10 cellular contexts compared by ENCODE assay signal in genomic region chr9:128190013-128190412, GRCh38. TPM values are rescaled to one million over a fixed set of nuclear protein-coding genes. Genes with fewer than 3 reads are reported as not detected.
A peak's percentile ranks its signal among the peaks of the same experiment; 100 is the strongest.
DNase-seq lines count a peak whose midpoint lies in the region; ATAC-seq and TF ChIP-seq lines count a peak whose summit lies in the region.
"Had no signal": no experiment of that assay in that cellular context is flagged by ENCODE, and none has a peak within 500 bp of the region (broad histone marks: within the 10 kb centered on the region; RNA-seq: fewer than 3 reads in every experiment).

No MANE protein-coding gene starts in this region.

- H3K9me3 ChIP-seq in SK-N-SH (no peaks in the 10 kb centered on the region), NT2/D1 (ENCODE audit: insufficient read depth, low read length) (no peaks in the 10 kb centered on the region)
- H3K9me3 ChIP-seq: Peyer's patch had no signal

- no peaks in the 10 kb centered on the region for H3K27me3 Mint-ChIP-seq in progenitor cell of endocrine pancreas

- H4K20me1 ChIP-seq in SK-N-SH (ENCODE audit: insufficient read depth), result no peaks in the 10 kb centered on the region

- H2AFZ ChIP-seq in SK-N-SH (ENCODE audit: low read depth), result no peak overlapping the region

- H3K9me3 Mint-ChIP-seq in progenitor cell of endocrine pancreas (ENCODE audit: low read depth), result no peaks in the 10 kb centered on the region

- H3K4me3 ChIP-seq in SK-N-SH (ENCODE audit: low read depth in 2 of 2, low read length in 1 of 2) (peak overlapping the region in 1 of 2 experiments; percentile 94; a peak in 2 of 4 replicates), NT2/D1 (ENCODE audit: insufficient read length, low read depth) (no peak overlapping the region), choroid plexus epithelial cell (ENCODE audit: low read depth, low read length) (peak overlapping the region; percentile 14)

- WGBS in SK-N-SH (ENCODE audit: low lambda C conversion rate), result 100% methylated on average over 1 of the region's 2 CpGs

- no peak overlapping the region for H3K27ac Mint-ChIP-seq in progenitor cell of endocrine pancreas

- H3K4me1 ChIP-seq in SK-N-SH (ENCODE audit: control insufficient read depth in 1 of 2, insufficient read depth in 2 of 2, low read depth in 1 of 2, low read length in 1 of 2) (peaks cover 5 to 11% of the 10 kb centered on the region in 2 experiments; a peak in 2 of 4 replicates), NT2/D1 (ENCODE audit: insufficient read depth, insufficient read length) (peaks cover 14% of the 10 kb centered on the region)

- peaks cover 36% of the 10 kb centered on the region for H3K79me2 ChIP-seq in SK-N-SH (ENCODE audit: insufficient read depth)

- TF ChIP-seq EP300 in SK-N-SH (IDR thresholded peaks at IDR 0.05; ENCODE audit: borderline replicate concordance in 1 of 2, low read depth in 1 of 2, low read length in 1 of 2), result no peak

- peak overlapping the region; percentile 96 for H3K4me3 Mint-ChIP-seq in progenitor cell of endocrine pancreas (ENCODE audit: low read depth)

- H3K27ac ChIP-seq in SK-N-SH (ENCODE audit: low read depth in 2 of 2, low read length in 1 of 2), result no peak overlapping the region

- peaks cover 14% of the 10 kb centered on the region for H3K36me3 Mint-ChIP-seq in progenitor cell of endocrine pancreas (ENCODE audit: insufficient read depth)

- H3K9ac ChIP-seq in SK-N-SH (peak overlapping the region; percentile 96; the same call in 1 of the 2 replicates), NT2/D1 (ENCODE audit: insufficient read length, low read depth) (peak overlapping the region; percentile 95)

- peak overlapping the region; percentile 89 for H3K4me2 ChIP-seq in SK-N-SH

- no peak for TF ChIP-seq RAD21 in SK-N-SH (IDR thresholded peaks at IDR 0.05; ENCODE audit: low read length)

- no peaks in the 10 kb centered on the region for H3K27me3 ChIP-seq in SK-N-SH (ENCODE audit: insufficient read depth)
- H3K27me3 ChIP-seq in NT2/D1 (ENCODE audit: insufficient read depth, insufficient read length), result no peaks in the 10 kb centered on the region
- H3K27me3 ChIP-seq: Peyer's patch had no signal

- DNase-seq in SK-N-SH (no peak), NT2/D1 (ENCODE audit: low read depth, low spot score) (no peak), choroid plexus epithelial cell (ENCODE audit: low read depth) (no peak), progenitor cell of endocrine pancreas (ENCODE audit: low spot score, unreplicated experiment) (no peak), SK-N-DZ (ENCODE audit: low spot score) (no peak), NCI-H446 treated with DMSO at 0.1 percent for 48 hours (lab: John Stamatoyannopoulos, UW) (no peak)
- DNase-seq: Peyer's patch had no signal

- CTCF ChIA-PET in SK-N-SH (lab: Yijun Ruan, JAX), result interaction anchor here (0.7 to 3.4 kb wide), 13 partner anchors 9 to 319 kb away, joined by 3 to 18 read pairs (median 4); partner anchors contain the start of genes BBLN and DNM1

- POLR2A ChIA-PET in SK-N-SH (lab: Yijun Ruan, JAX), result interaction anchor here (1.1 to 1.6 kb wide), 2 partner anchors 11 to 55 kb away, joined by 3 to 5 read pairs; no protein-coding TSS in a partner anchor

- H3K4me1 Mint-ChIP-seq in progenitor cell of endocrine pancreas (ENCODE audit: low read depth), result peaks cover 6% of the 10 kb centered on the region

- H3F3A ChIP-seq in SK-N-SH (replicated peaks; ENCODE audit: insufficient read depth), result peaks cover 11% of the 10 kb centered on the region

- no peaks in the 10 kb centered on the region for H3K9me2 ChIP-seq in SK-N-SH

- H3K36me3 ChIP-seq in SK-N-SH (replicated peaks in 1 of 2; ENCODE audit: control insufficient read depth in 1 of 2, insufficient read depth in 2 of 2, low read length in 1 of 2) (peaks cover 13 to 32% of the 10 kb centered on the region in 2 experiments), NT2/D1 (ENCODE audit: insufficient read depth, insufficient read length, low read length) (peaks cover 51% of the 10 kb centered on the region)

- TF ChIP-seq CTCF in SK-N-SH (IDR thresholded peaks at IDR 0.05) (no peak), choroid plexus epithelial cell (conservative IDR thresholded peaks at IDR 0.05; ENCODE audit: low read depth, low read length) (peak; percentile 14), progenitor cell of endocrine pancreas (IDR thresholded peaks at IDR 0.05; ENCODE audit: unreplicated experiment) (no peak)

- ATAC-seq in SK-N-SH treated with all-trans-retinoic acid at 6 μM for 48 hours, result no peak
- no peak for ATAC-seq in HG02623 (IDR thresholded peaks at IDR 0.05; ENCODE audit: unreplicated experiment)

TF ChIP-seq in SK-N-SH, 30 proteins besides CTCF, POLR2A, EP300 and RAD21 (continues in another document):
- TF ChIP-seq TCF12 (IDR thresholded peaks at IDR 0.05) (no peak), MEF2A (IDR thresholded peaks at IDR 0.05; ENCODE audit: borderline replicate concordance, low read depth) (no peak), NRF1 (IDR thresholded peaks at IDR 0.05; ENCODE audit: low read depth, low read length) (no peak), FOXJ3 (CRISPR knock-in tag; IDR thresholded peaks at IDR 0.05) (no peak), POLR2AphosphoS5 (IDR thresholded peaks at IDR 0.05; ENCODE audit: low read depth, low read length) (no peak), RCOR1 (IDR thresholded peaks at IDR 0.05; ENCODE audit: low read length) (no peak), SMC3 (IDR thresholded peaks at IDR 0.05; ENCODE audit: low read depth, low read length) (no peak), USF1 (IDR thresholded peaks at IDR 0.05; ENCODE audit: borderline replicate concordance, low read depth) (no peak), MAX (IDR thresholded peaks at IDR 0.05; ENCODE audit: low read depth) (no peak), SIN3A (IDR thresholded peaks at IDR 0.05; ENCODE audit: borderline replicate concordance, low read depth, low read length) (no peak)

TF ChIP-seq in SK-N-SH treated with all-trans-retinoic acid at 6 μM for 48 hours, 23 proteins besides CTCF, POLR2A, EP300 and RAD21 (continues in another document):
- TF ChIP-seq ZC3H10 (CRISPR knock-in tag; IDR thresholded peaks at IDR 0.05) (no peak), ARNTL (CRISPR knock-in tag; IDR thresholded peaks at IDR 0.05; ENCODE audit: borderline replicate concordance, low read depth) (no peak), ESRRG (CRISPR knock-in tag; IDR thresholded peaks at IDR 0.05) (no peak), GLIS3 (CRISPR knock-in tag; IDR thresholded peaks at IDR 0.05) (no peak), ISL1 (CRISPR knock-in tag; IDR thresholded peaks at IDR 0.05) (no peak), ZFP3 (CRISPR knock-in tag; IDR thresholded peaks at IDR 0.05) (no peak), CSRNP3 (CRISPR knock-in tag; IDR thresholded peaks at IDR 0.05) (no peak), TCF4 (CRISPR knock-in tag; IDR thresholded peaks at IDR 0.05; ENCODE audit: borderline replicate concordance) (no peak), TOX (CRISPR knock-in tag; IDR thresholded peaks at IDR 0.05; ENCODE audit: borderline replicate concordance) (no peak)

RNA-seq across cellular contexts. Expression of gene CIZ1, which starts 1.4 kb away (rescaled TPM):
- polyA plus RNA-seq in SK-N-SH (2012; rRNA removed), result 36.6 and 37.0 TPM in 2 replicates
- polyA plus RNA-seq in SK-N-SH (2012; cell fraction: cytosol; rRNA removed), result 21.4 and 22.4 TPM in 2 replicates
- polyA plus RNA-seq in SK-N-SH (2012; cell fraction: nucleus; rRNA removed), result 98.3 and 112 TPM in 2 replicates
- total RNA-seq in progenitor cell of endocrine pancreas, result 155 and 164 TPM in 2 replicates
- polyA plus RNA-seq in SK-N-DZ (2014; cell fraction: cytosol; rRNA removed), result 41.4 and 47.5 TPM in 2 replicates
- polyA plus RNA-seq in SK-N-DZ (2014; cell fraction: nucleus; rRNA removed), result 91.0 and 97.3 TPM in 2 replicates

RNA-seq across cellular contexts. Expression of gene DNM1, which starts 13.2 kb away (rescaled TPM):
- polyA plus RNA-seq in SK-N-SH (2012; rRNA removed), result 31.0 and 35.7 TPM in 2 replicates
- polyA plus RNA-seq in SK-N-SH (2012; cell fraction: cytosol; rRNA removed), result 10.3 and 15.7 TPM in 2 replicates
- 167 and 203 TPM in 2 replicates for polyA plus RNA-seq in SK-N-SH (2012; cell fraction: nucleus; rRNA removed)
- total RNA-seq in progenitor cell of endocrine pancreas, result 34.1 and 38.0 TPM in 2 replicates
- 19.7 and 30.2 TPM in 2 replicates for polyA plus RNA-seq in SK-N-DZ (2014; cell fraction: cytosol; rRNA removed)
- 85.2 and 188 TPM in 2 replicates for polyA plus RNA-seq in SK-N-DZ (2014; cell fraction: nucleus; rRNA removed)

RNA-seq across cellular contexts. Expression of gene BBLN, which starts 29.9 kb away (rescaled TPM):
- polyA plus RNA-seq in SK-N-SH (2012; rRNA removed), result 79.4 and 109 TPM in 2 replicates
- 53.9 and 87.3 TPM in 2 replicates for polyA plus RNA-seq in SK-N-SH (2012; cell fraction: cytosol; rRNA removed)
- 44.6 and 72.8 TPM in 2 replicates for polyA plus RNA-seq in SK-N-SH (2012; cell fraction: nucleus; rRNA removed)
- total RNA-seq in progenitor cell of endocrine pancreas, result 57.3 and 62.5 TPM in 2 replicates
- polyA plus RNA-seq in SK-N-DZ (2014; cell fraction: cytosol; rRNA removed), result 217 and 266 TPM in 2 replicates
- 151 and 172 TPM in 2 replicates for polyA plus RNA-seq in SK-N-DZ (2014; cell fraction: nucleus; rRNA removed)

RNA-seq across cellular contexts. Expression of gene LCN2, which starts 40.8 kb away (rescaled TPM):
- polyA plus RNA-seq in SK-N-SH (2012; rRNA removed), result not detected in 2 replicates
- polyA plus RNA-seq in SK-N-SH (2012; cell fraction: cytosol; rRNA removed), result not detected in 2 replicates
- not detected in 2 replicates for polyA plus RNA-seq in SK-N-SH (2012; cell fraction: nucleus; rRNA removed)
- not detected in 2 replicates for total RNA-seq in progenitor cell of endocrine pancreas
- polyA plus RNA-seq in SK-N-DZ (2014; cell fraction: cytosol; rRNA removed), result 1.3 TPM in 1 of 2 replicates, not detected in the other
- not detected in 2 replicates for polyA plus RNA-seq in SK-N-DZ (2014; cell fraction: nucleus; rRNA removed)
- total RNA-seq: M059J had no signal
